In genomic region chr17:82095777-82096708, GRCh38 we compare ENCODE assay signal across 1 cellular context.
TF ChIP-seq lines count a peak whose summit lies in the region.

No MANE protein-coding gene starts in this region.

TF ChIP-seq in HepG2, 621 proteins besides CTCF, POLR2A, EP300 and RAD21 (continues in another document):
- TF ChIP-seq SOX6 (IDR thresholded peaks at IDR 0.05) (no peak), SOX6 (CRISPR knock-in tag; IDR thresholded peaks at IDR 0.05) (no peak), DNMT1 (CRISPR knock-in tag; IDR thresholded peaks at IDR 0.05) (no peak), MIER3 (CRISPR knock-in tag; IDR thresholded peaks at IDR 0.05; ENCODE audit: borderline replicate concordance) (no peak), SSRP1 (CRISPR knock-in tag; IDR thresholded peaks at IDR 0.05) (no peak), FOXA1 (IDR thresholded peaks at IDR 0.05) (no peak), FOXA1 (CRISPR knock-in tag; IDR thresholded peaks at IDR 0.05) (no peak), ZNF639 (CRISPR knock-in tag; conservative IDR thresholded peaks at IDR 0.05) (no peak), MBD4 (IDR thresholded peaks at IDR 0.05; ENCODE audit: borderline replicate concordance, low read length) (no peak), ZNF326 (CRISPR knock-in tag; IDR thresholded peaks at IDR 0.05; ENCODE audit: borderline replicate concordance) (no peak), ZSCAN22 (CRISPR knock-in tag; IDR thresholded peaks at IDR 0.05) (no peak), ZSCAN9 (CRISPR knock-in tag; IDR thresholded peaks at IDR 0.05; ENCODE audit: borderline replicate concordance) (no peak), AGO1 (IDR thresholded peaks at IDR 0.05; ENCODE audit: low read depth, low read length, poor library complexity, severe bottlenecking) (no peak), ZFP82 (CRISPR knock-in tag; IDR thresholded peaks at IDR 0.05; ENCODE audit: borderline replicate concordance) (no peak), ZNF619 (CRISPR knock-in tag; IDR thresholded peaks at IDR 0.05) (no peak), TRAFD1 (CRISPR knock-in tag; IDR thresholded peaks at IDR 0.05; ENCODE audit: borderline replicate concordance) (no peak), CEBPZ (IDR thresholded peaks at IDR 0.05; ENCODE audit: low read length) (no peak), ZNF350 (CRISPR knock-in tag; IDR thresholded peaks at IDR 0.05; ENCODE audit: borderline replicate concordance, low read depth) (0 out of 2 replicates have a peak, but pooled peaks have one; percentile 8), DZIP1 (CRISPR knock-in tag; IDR thresholded peaks at IDR 0.05) (no peak), TMF1 (CRISPR knock-in tag; IDR thresholded peaks at IDR 0.05; ENCODE audit: low read depth) (peak; percentile 34; the same call in 1 of the 2 replicates), TBP (CRISPR knock-in tag; IDR thresholded peaks at IDR 0.05) (no peak), DDIT3 (CRISPR knock-in tag; IDR thresholded peaks at IDR 0.05) (no peak), MAFK (conservative IDR thresholded peaks at IDR 0.05 in 1 of 2, IDR thresholded peaks at IDR 0.05 in 1 of 2; ENCODE audit: low read length in 2 of 2) (no peak), HNF4A (CRISPR knock-in tag; IDR thresholded peaks at IDR 0.05) (peak; percentile 6; the same call in 1 of the 2 replicates), MTA3 (CRISPR knock-in tag; IDR thresholded peaks at IDR 0.05) (no peak), NFE2L1 (CRISPR knock-in tag; IDR thresholded peaks at IDR 0.05; ENCODE audit: borderline replicate concordance) (no peak), IKZF1 (IDR thresholded peaks at IDR 0.05) (no peak), ZNF569 (CRISPR knock-in tag; IDR thresholded peaks at IDR 0.05; ENCODE audit: borderline replicate concordance) (no peak), ZSCAN5A (CRISPR knock-in tag; IDR thresholded peaks at IDR 0.05; ENCODE audit: borderline replicate concordance) (no peak), ZNF883 (CRISPR knock-in tag; IDR thresholded peaks at IDR 0.05; ENCODE audit: not compliant biosample characterization) (no peak), DBP (CRISPR knock-in tag; IDR thresholded peaks at IDR 0.05; ENCODE audit: not compliant biosample characterization) (no peak), ZNF878 (CRISPR knock-in tag; IDR thresholded peaks at IDR 0.05) (no peak), ZGPAT (CRISPR knock-in tag; IDR thresholded peaks at IDR 0.05) (peak; percentile 48; the same call in 1 of the 2 replicates), NBN (conservative IDR thresholded peaks at IDR 0.05) (no peak), ZNF615 (CRISPR knock-in tag; IDR thresholded peaks at IDR 0.05; ENCODE audit: borderline replicate concordance) (no peak), TAF15 (IDR thresholded peaks at IDR 0.05; ENCODE audit: low read depth, low read length, poor library complexity, severe bottlenecking) (no peak), GPN1 (CRISPR knock-in tag; IDR thresholded peaks at IDR 0.05; ENCODE audit: borderline replicate concordance) (no peak), LRRFIP1 (CRISPR knock-in tag; conservative IDR thresholded peaks at IDR 0.05) (no peak), ZBTB7B (CRISPR knock-in tag; IDR thresholded peaks at IDR 0.05) (no peak), SNAPC4 (CRISPR knock-in tag; IDR thresholded peaks at IDR 0.05) (no peak), PAX8 (CRISPR knock-in tag; IDR thresholded peaks at IDR 0.05; ENCODE audit: borderline replicate concordance) (no peak), ZNF354B (CRISPR knock-in tag; IDR thresholded peaks at IDR 0.05) (0 out of 2 replicates have a peak, but pooled peaks have one; percentile 70)
